ENCODE assay signal across 8 cellular contexts in the genomic region with DNA sequence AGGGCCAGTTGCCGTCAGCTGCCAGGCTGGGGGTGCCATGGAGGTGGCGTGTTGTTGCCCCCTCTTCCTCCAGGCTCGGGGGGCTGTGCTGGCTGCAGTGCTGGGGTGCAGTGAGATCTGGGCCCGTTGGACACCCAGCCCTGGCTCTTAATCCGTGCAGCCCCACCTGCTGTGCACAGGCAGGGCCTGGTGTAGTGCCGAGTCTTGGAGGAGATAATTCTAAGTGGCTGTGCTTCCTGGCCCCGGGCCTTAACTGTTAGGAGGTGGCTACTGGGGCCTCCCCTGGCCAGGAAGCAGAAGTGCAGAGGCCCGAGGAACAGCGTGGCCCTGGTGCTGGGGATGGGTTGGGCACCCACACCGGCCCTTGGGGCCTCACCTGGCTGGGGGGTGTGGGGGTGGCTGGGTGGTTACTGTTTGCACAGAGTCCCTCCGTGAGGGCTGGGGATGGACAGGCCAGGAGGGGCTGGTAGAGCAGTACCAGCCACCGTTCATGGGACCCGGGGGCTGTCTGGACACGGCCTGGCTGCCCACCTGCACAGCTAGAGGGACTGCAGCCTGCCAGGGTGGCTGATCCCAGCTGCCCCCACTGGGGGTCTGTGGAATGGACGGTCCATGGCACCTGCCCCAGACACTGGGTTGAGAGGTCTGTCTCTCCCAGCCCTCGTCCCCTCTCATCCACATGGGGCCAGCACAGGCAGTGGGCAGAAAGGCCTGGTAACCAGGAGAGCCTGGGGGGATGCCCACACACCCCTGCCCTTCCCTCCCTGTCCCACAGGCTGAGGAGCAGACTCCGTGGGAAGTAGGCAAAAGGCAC. TPM values are rescaled to one million over a fixed set of nuclear protein-coding genes. Genes with fewer than 3 reads are reported as not detected.
DNase-seq lines count a peak whose midpoint lies in the region; ATAC-seq, FAIRE-seq and TF ChIP-seq lines count a peak whose summit lies in the region.

No MANE protein-coding gene starts in this region.

- TF ChIP-seq POLR2A in thyroid gland (IDR thresholded peaks at IDR 0.05): no peak

- POLR2A ChIA-PET in SK-N-SH (lab: Yijun Ruan, JAX): no interaction called here

- H3K36me3 Mint-ChIP-seq in astrocyte (ENCODE audit: low read depth, unreplicated experiment) (no peaks in the 10 kb centered on the region), naive B cell (no peaks in the 10 kb centered on the region)

- H3K4me3 Mint-ChIP-seq in astrocyte (ENCODE audit: unreplicated experiment) (peak overlapping the region; percentile 74), naive B cell (peak overlapping the region in 4 of 8 donors; percentile 9 to 68 (median 38))

- H3K36me3 ChIP-seq in astrocyte (ENCODE audit: insufficient read depth, low read length) (no peaks in the 10 kb centered on the region), SK-N-SH (replicated peaks in 1 of 2; ENCODE audit: control insufficient read depth in 1 of 2, insufficient read depth in 2 of 2, low read length in 1 of 2) (peaks cover 0 to 34% of the 10 kb centered on the region in 2 experiments), thyroid gland (peaks cover 42 to 44% of the 10 kb centered on the region in 2 donors)

- H3K4me2 ChIP-seq in astrocyte (ENCODE audit: low read length): no peak overlapping the region
- H3K4me2 ChIP-seq in SK-N-SH: no peak overlapping the region

- H3K9me3 Mint-ChIP-seq in astrocyte (ENCODE audit: unreplicated experiment) (no peaks in the 10 kb centered on the region), naive B cell (no peaks in the 10 kb centered on the region)

- H3K79me2 ChIP-seq in astrocyte (ENCODE audit: insufficient read depth, low read length) (peaks cover 23% of the 10 kb centered on the region), SK-N-SH (ENCODE audit: insufficient read depth) (peaks cover 18% of the 10 kb centered on the region; the same call in 1 of the 2 replicates)

- H3K27me3 ChIP-seq in astrocyte (ENCODE audit: insufficient read depth, low read length) (no peaks in the 10 kb centered on the region), SK-N-SH (ENCODE audit: insufficient read depth) (no peaks in the 10 kb centered on the region), thyroid gland (no peaks in the 10 kb centered on the region)

- H3K4me1 Mint-ChIP-seq in astrocyte (ENCODE audit: low read depth, unreplicated experiment) (peaks cover 8% of the 10 kb centered on the region), naive B cell (peaks cover 4 to 21% (median 9%) of the 10 kb centered on the region in 3 donors)

- H4K20me1 ChIP-seq in astrocyte (ENCODE audit: insufficient read depth, low read length): peaks cover 36% of the 10 kb centered on the region
- H4K20me1 ChIP-seq in SK-N-SH (ENCODE audit: insufficient read depth): peaks cover 21% of the 10 kb centered on the region; the same call in 1 of the 2 replicates

- intact Hi-C loops in thyroid gland (cut with DNase I): no loop called here

- TF ChIP-seq CTCF in astrocyte (IDR thresholded peaks at IDR 0.05; ENCODE audit: insufficient read depth, low read depth, low read length): no peak
- TF ChIP-seq CTCF in SK-N-SH (IDR thresholded peaks at IDR 0.05): no peak
- TF ChIP-seq CTCF in thyroid gland (IDR thresholded peaks at IDR 0.05): no peak

- H2AFZ ChIP-seq in astrocyte (ENCODE audit: low read depth, low read length) (no peak overlapping the region), SK-N-SH (ENCODE audit: low read depth) (no peak overlapping the region)

- H3K9me2 ChIP-seq in SK-N-SH: no peaks in the 10 kb centered on the region

- H3K9me3 ChIP-seq in astrocyte (ENCODE audit: insufficient read depth, low read depth, low read length) (no peaks in the 10 kb centered on the region), SK-N-SH (no peaks in the 10 kb centered on the region), thyroid gland (no peaks in the 10 kb centered on the region)

- no peak overlapping the region for H3K9ac ChIP-seq in astrocyte (ENCODE audit: low read length)
- H3K9ac ChIP-seq in SK-N-SH: no peak overlapping the region

- H3K4me1 ChIP-seq in astrocyte (ENCODE audit: insufficient read depth, low read length): peaks cover 25% of the 10 kb centered on the region
- H3K4me1 ChIP-seq in SK-N-SH (ENCODE audit: control insufficient read depth in 1 of 2, insufficient read depth in 2 of 2, low read depth in 1 of 2, low read length in 1 of 2): peaks cover 12 to 15% of the 10 kb centered on the region in 2 experiments; a peak in 3 of 4 replicates
- peaks cover 23 to 28% of the 10 kb centered on the region in 2 donors for H3K4me1 ChIP-seq in thyroid gland

- DNase-seq in EH (ENCODE audit: low read depth) (peak; percentile 56), Kasumi-1 (lab: John Stamatoyannopoulos, UW) (peak; percentile 59 to 60), astrocyte (ENCODE audit: low read depth) (peak; percentile 46), naive B cell (no peak), NCI-H1694 (lab: John Stamatoyannopoulos, UW) (no peak), SK-N-SH (no peak), thyroid gland (no peak), NCI-H510A (lab: John Stamatoyannopoulos, UW) (no peak)

- no peak; the same call in 1 of the 2 replicates for TF ChIP-seq RAD21 in SK-N-SH (IDR thresholded peaks at IDR 0.05; ENCODE audit: low read length)

- H3K4me3 ChIP-seq in astrocyte (ENCODE audit: insufficient read depth, low read depth, low read length) (no peak overlapping the region), SK-N-SH (ENCODE audit: low read depth in 2 of 2, low read length in 1 of 2) (no peak overlapping the region), thyroid gland (replicated peaks in 1 of 3) (no peak overlapping the region)

- H3F3A ChIP-seq in SK-N-SH (replicated peaks; ENCODE audit: insufficient read depth): peaks cover 25% of the 10 kb centered on the region

- H3K27ac Mint-ChIP-seq in astrocyte (ENCODE audit: unreplicated experiment): no peak overlapping the region
- H3K27ac Mint-ChIP-seq in naive B cell: peak overlapping the region in 5 of 6 donors; percentile 5 to 89 (median 63)

- H3K27ac ChIP-seq in astrocyte (ENCODE audit: low read depth, low read length): no peak overlapping the region
- no peak overlapping the region; a peak in 1 of 4 replicates for H3K27ac ChIP-seq in SK-N-SH (ENCODE audit: low read depth in 2 of 2, low read length in 1 of 2)
- H3K27ac ChIP-seq in thyroid gland: no peak overlapping the region

- FAIRE-seq in astrocyte (lab: Jason Lieb, UNC): no peak

- 87% methylated on average over 7 of the region's 17 CpGs for WGBS in SK-N-SH (ENCODE audit: low lambda C conversion rate)
- 82 to 83% methylated on average over 5 to 6 of the region's 17 CpGs for WGBS in thyroid gland, 2 donors

- no peak for ATAC-seq in naive B cell (ENCODE audit: low read depth in 2 of 2)

- CTCF ChIA-PET in SK-N-SH (lab: Yijun Ruan, JAX): interaction anchor here (0.8 to 1.8 kb wide), 4 partner anchors 17 to 137 kb away, joined by 3 to 5 read pairs (median 4); no protein-coding TSS in a partner anchor

- TF ChIP-seq EP300 in SK-N-SH (IDR thresholded peaks at IDR 0.05; ENCODE audit: borderline replicate concordance in 1 of 2, low read depth in 1 of 2, low read length in 1 of 2): no peak

- no peaks in the 10 kb centered on the region for H3K27me3 Mint-ChIP-seq in astrocyte (ENCODE audit: low read depth, unreplicated experiment)
- no peaks in the 10 kb centered on the region for H3K27me3 Mint-ChIP-seq in naive B cell

TF ChIP-seq in SK-N-SH, 30 proteins besides CTCF, POLR2A, EP300 and RAD21:
- TF ChIP-seq FOXM1 (IDR thresholded peaks at IDR 0.05; ENCODE audit: low read depth): no peak
- TF ChIP-seq GABPA (IDR thresholded peaks at IDR 0.05; ENCODE audit: low read depth): no peak
- TF ChIP-seq POLR2AphosphoS5 (IDR thresholded peaks at IDR 0.05; ENCODE audit: low read depth, low read length): no peak
- TF ChIP-seq MXI1 (IDR thresholded peaks at IDR 0.05; ENCODE audit: low read depth, low read length): no peak
- TF ChIP-seq, protein P1, sequence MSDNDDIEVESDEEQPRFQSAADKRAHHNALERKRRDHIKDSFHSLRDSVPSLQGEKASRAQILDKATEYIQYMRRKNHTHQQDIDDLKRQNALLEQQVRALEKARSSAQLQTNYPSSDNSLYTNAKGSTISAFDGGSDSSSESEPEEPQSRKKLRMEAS (IDR thresholded peaks at IDR 0.05; ENCODE audit: low read depth): no peak

RNA-seq across cellular contexts. Expression of a gene that starts 3.3 kb away (rescaled TPM):
- total RNA-seq in astrocyte (294 and 325 TPM in 2 replicates), thyroid gland (100 to 1,000 TPM; 350 to 485 (median 414) TPM)
- polyA plus RNA-seq in naive B cell (ENCODE audit: low read depth in 6 of 6) (100 to 1,000 TPM; 235 to 356 (median 314) TPM), SK-N-SH (2012; rRNA removed) (566 and 925 TPM in 2 replicates)
- 591 and 700 TPM in 2 replicates for polyA plus RNA-seq in SK-N-SH (2012; cell fraction: cytosol; rRNA removed)
- 511 and 671 TPM in 2 replicates for polyA plus RNA-seq in SK-N-SH (2012; cell fraction: nucleus; rRNA removed)

RNA-seq across cellular contexts. Expression of a gene that starts 11.9 kb away (rescaled TPM):
- 180 and 207 TPM in 2 replicates for total RNA-seq in astrocyte
- 100 to 1,000 TPM; 134 to 205 (median 174) TPM for polyA plus RNA-seq in naive B cell (ENCODE audit: low read depth in 6 of 6)
- polyA plus RNA-seq in SK-N-SH (2012; rRNA removed): 238 and 283 TPM in 2 replicates
- polyA plus RNA-seq in SK-N-SH (2012; cell fraction: cytosol; rRNA removed): 143 and 208 TPM in 2 replicates
- polyA plus RNA-seq in SK-N-SH (2012; cell fraction: nucleus; rRNA removed): 134 and 138 TPM in 2 replicates
- 100 to 1,000 TPM in 3 of 4 donors, 10 to 100 TPM in 1; 87.6 to 264 (median 163) TPM for total RNA-seq in thyroid gland

RNA-seq across cellular contexts. Expression of a gene that starts 40.1 kb away (rescaled TPM):
- total RNA-seq in astrocyte: 2.7 and 3.0 TPM in 2 replicates
- 100 to 1,000 TPM; 181 to 432 (median 210) TPM for polyA plus RNA-seq in naive B cell (ENCODE audit: low read depth in 6 of 6)
- 2.8 and 4.2 TPM in 2 replicates for polyA plus RNA-seq in SK-N-SH (2012; rRNA removed)
- polyA plus RNA-seq in SK-N-SH (2012; cell fraction: cytosol; rRNA removed): 1.7 and 2.5 TPM in 2 replicates
- polyA plus RNA-seq in SK-N-SH (2012; cell fraction: nucleus; rRNA removed): 5.9 and 9.7 TPM in 2 replicates
- 10 to 100 TPM; 11.5 to 19.8 (median 14.4) TPM for total RNA-seq in thyroid gland

Comparison
In these comparisons a context has a peak if more than half of its experiments do, and no peak if none do; other contexts are left out.
1. DNase-seq: peak in EH (single experiment), Kasumi-1 (2 of 2) and astrocyte (single experiment); none in naive B cell (single experiment), NCI-H1694 (single experiment), SK-N-SH (single experiment), thyroid gland (0 of 2) and NCI-H510A (single experiment).